ENCODE assay signal across 15 cellular contexts in genomic region chr2:12948963-12949353, GRCh38.
DNase-seq lines count a peak whose midpoint lies in the region; ATAC-seq and TF ChIP-seq lines count a peak whose summit lies in the region.
"Had no signal": no experiment of that assay in that cellular context is flagged by ENCODE, and none has a peak within 500 bp of the region (broad histone marks: within the 10 kb centered on the region; RNA-seq: fewer than 3 reads in every experiment).

No MANE protein-coding gene starts in this region.

- no peak overlapping the region for H3K27ac ChIP-seq in heart left ventricle
- H3K27ac ChIP-seq: body of pancreas, HL-60 had no signal

- TF ChIP-seq CTCF in heart left ventricle (IDR thresholded peaks at IDR 0.05), result no peak

- DNase-seq in activated T-cell treated with anti-CD3 and anti-CD28 coated beads, Interleukin-2, amount 50 U/mL, for 72 hours, result peak; percentile 33 to 61
- DNase-seq in RPMI8226, result no peak
- DNase-seq in cerebellum (ENCODE audit: low spot score), result no peak
- no peak for DNase-seq in NCI-H2171 treated with DMSO at 0.1 percent for 48 hours (lab: John Stamatoyannopoulos, UW)
- DNase-seq in heart left ventricle, result no peak
- DNase-seq: body of pancreas; CD4-positive, alpha-beta memory T cell; NCI-H146; nucleus accumbens had no signal

- no peaks in the 10 kb centered on the region for H3K27me3 ChIP-seq in heart left ventricle
- H3K27me3 ChIP-seq: body of pancreas had no signal

- H3K4me3 ChIP-seq in heart left ventricle, result no peak overlapping the region
- H3K4me3 ChIP-seq: body of pancreas had no signal

- intact Hi-C loops in heart left ventricle (cut with DNase I), result no loop called here

- H3K4me3 Mint-ChIP-seq in activated T-cell treated with anti-CD3 and anti-CD28 coated beads, Interleukin-2, amount 50 U/mL, for 72 hours, result no peak overlapping the region
- H3K4me3 Mint-ChIP-seq: WTC11 had no signal

- no peaks in the 10 kb centered on the region for H3K36me3 ChIP-seq in heart left ventricle

- H3K4me1 Mint-ChIP-seq in activated T-cell treated with anti-CD3 and anti-CD28 coated beads, Interleukin-2, amount 50 U/mL, for 72 hours (ENCODE audit: low read depth), result peaks cover 32% of the 10 kb centered on the region

- ATAC-seq in GM18498 (IDR thresholded peaks at IDR 0.05; ENCODE audit: unreplicated experiment) (peak; percentile 69), GM19351 (IDR thresholded peaks at IDR 0.05; ENCODE audit: unreplicated experiment) (peak; percentile 96), HG03039 (IDR thresholded peaks at IDR 0.05; ENCODE audit: unreplicated experiment) (peak; percentile 81), heart left ventricle (no peak)
- peak; percentile 92 to 93 for ATAC-seq in activated T-cell treated with anti-CD3 and anti-CD28 coated beads, Interleukin-2, amount 50 U/mL, for 72 hours (replicated peaks in 1 of 2)
- ATAC-seq: body of pancreas, Panc1 had no signal

- H3K9me3 Mint-ChIP-seq in activated T-cell treated with anti-CD3 and anti-CD28 coated beads, Interleukin-2, amount 50 U/mL, for 72 hours, result no peaks in the 10 kb centered on the region
- H3K9me3 Mint-ChIP-seq: CD4-positive, alpha-beta memory T cell; WTC11 had no signal

- no peaks in the 10 kb centered on the region for H3K9me3 ChIP-seq in heart left ventricle
- H3K9me3 ChIP-seq: body of pancreas had no signal

- no peak for TF ChIP-seq POLR2A in heart left ventricle (IDR thresholded peaks at IDR 0.05)

- 80 to 100% (median 96%) methylated on average over 2 of the region's 2 CpGs for WGBS in heart left ventricle, 4 donors

- no peaks in the 10 kb centered on the region for H3K4me1 ChIP-seq in heart left ventricle
- H3K4me1 ChIP-seq: body of pancreas had no signal

- H3K27ac Mint-ChIP-seq in activated T-cell treated with anti-CD3 and anti-CD28 coated beads, Interleukin-2, amount 50 U/mL, for 72 hours, result no peak overlapping the region
- H3K27ac Mint-ChIP-seq: WTC11 had no signal

- no peaks in the 10 kb centered on the region for H3K36me3 Mint-ChIP-seq in activated T-cell treated with anti-CD3 and anti-CD28 coated beads, Interleukin-2, amount 50 U/mL, for 72 hours (ENCODE audit: insufficient read depth in 2 of 2)
- H3K36me3 Mint-ChIP-seq: CD4-positive, alpha-beta memory T cell; WTC11 had no signal

- peaks cover 31% of the 10 kb centered on the region for H3K27me3 Mint-ChIP-seq in activated T-cell treated with anti-CD3 and anti-CD28 coated beads, Interleukin-2, amount 50 U/mL, for 72 hours (ENCODE audit: low read depth)

Comparison
In these comparisons a context has a peak if more than half of its experiments do, and no peak if none do; other contexts are left out.
1. ATAC-seq: peak in GM18498 (single experiment), GM19351 (single experiment), HG03039 (single experiment) and activated T-cell treated with anti-CD3 and anti-CD28 coated beads, Interleukin-2, amount 50 U/mL, for 72 hours (2 of 2); none in heart left ventricle (0 of 4).
2. DNase-seq: peak in activated T-cell treated with anti-CD3 and anti-CD28 coated beads, Interleukin-2, amount 50 U/mL, for 72 hours (2 of 2); none in RPMI8226 (single experiment), cerebellum (single experiment), NCI-H2171 treated with DMSO at 0.1 percent for 48 hours (single experiment) and heart left ventricle (0 of 5).